21 cellular contexts compared by ENCODE assay signal in the genomic region with DNA sequence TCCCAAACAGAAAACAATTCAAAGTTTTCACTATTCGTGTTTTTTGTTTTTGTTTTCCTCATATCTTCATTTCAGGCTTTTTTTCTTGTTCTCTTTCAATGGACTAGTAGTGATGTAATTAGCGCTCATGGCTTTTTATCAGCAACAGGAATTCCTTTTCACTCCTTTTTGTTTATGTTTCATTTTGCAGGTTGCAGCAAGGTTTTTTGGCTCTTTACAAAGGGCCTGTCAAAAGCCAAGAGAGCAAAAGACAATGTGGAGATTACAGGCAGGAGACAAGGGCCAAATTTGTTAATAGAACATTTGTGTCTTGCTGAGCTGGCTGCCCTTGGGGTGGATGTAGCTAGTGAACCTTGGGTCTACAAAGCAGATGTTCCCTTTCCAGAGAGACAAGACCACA.
"Had no signal": no experiment of that assay in that cellular context is flagged by ENCODE, and none has a peak within 500 bp of the region (broad histone marks: within the 10 kb centered on the region; RNA-seq: fewer than 3 reads in every experiment).

No MANE protein-coding gene starts in this region.

- H3K4me1 Mint-ChIP-seq: naive thymus-derived CD4-positive, alpha-beta T cell; stimulated activated naive B cell treated with anti-CD40 and anti-IgM and Interleukin-4, amounts not matched to agents 10 μg/mL and 1 μg/mL and 100 μg/mL, for 72 hours had no signal

- H3K27ac Mint-ChIP-seq: naive thymus-derived CD4-positive, alpha-beta T cell; stimulated activated naive B cell treated with anti-CD40 and anti-IgM and Interleukin-4, amounts not matched to agents 10 μg/mL and 1 μg/mL and 100 μg/mL, for 72 hours had no signal

- H3K4me2 ChIP-seq: hepatocyte had no signal

- H3K9me3 ChIP-seq: esophagus squamous epithelium, right atrium auricular region, sigmoid colon, stomach, thoracic aorta, transverse colon had no signal

- H3K36me3 ChIP-seq: esophagus squamous epithelium, right atrium auricular region, sigmoid colon, stomach, thoracic aorta, transverse colon had no signal

- H3K27ac ChIP-seq: coronary artery, hepatocyte, right atrium auricular region, sigmoid colon, skin epidermis, stomach, thoracic aorta, transverse colon had no signal

- ATAC-seq: left colon; left ventricle myocardium superior; naive thymus-derived CD4-positive, alpha-beta T cell; stimulated activated naive B cell treated with anti-CD40 and anti-IgM and Interleukin-4, amounts not matched to agents 10 μg/mL and 1 μg/mL and 100 μg/mL, for 72 hours had no signal

- H3K4me1 ChIP-seq: right atrium auricular region, sigmoid colon, stomach, transverse colon had no signal

- H3K4me3 Mint-ChIP-seq: naive thymus-derived CD4-positive, alpha-beta T cell; stimulated activated naive B cell treated with anti-CD40 and anti-IgM and Interleukin-4, amounts not matched to agents 10 μg/mL and 1 μg/mL and 100 μg/mL, for 72 hours had no signal

- H3K4me3 ChIP-seq: coronary artery, esophagus squamous epithelium, hepatocyte, lung, right atrium auricular region, sigmoid colon, skin epidermis, stomach, thoracic aorta, transverse colon had no signal

- DNase-seq: effector memory CD4-positive, alpha-beta T cell; esophagus squamous epithelium; foreskin melanocyte; head of caudate nucleus; left colon; left ventricle myocardium superior; naive thymus-derived CD4-positive, alpha-beta T cell; posterior cingulate gyrus; sigmoid colon; stimulated activated CD4-positive, alpha-beta T cell treated with anti-CD3 and anti-CD28 coated beads, Interleukin-2, amount 100 ng/mL, for 24 hours; stimulated activated CD4-positive, alpha-beta T cell treated with anti-CD3 and anti-CD28 coated beads, Interleukin-4, amount 100 ng/mL, for 4 hours; stimulated activated naive B cell treated with anti-CD40 and anti-IgM and Interleukin-4, amounts not matched to agents 10 μg/mL and 1 μg/mL and 100 μg/mL, for 72 hours; stomach; substantia nigra; transverse colon had no signal

- H3K79me2 ChIP-seq: hepatocyte had no signal

- H3K36me3 Mint-ChIP-seq: naive thymus-derived CD4-positive, alpha-beta T cell; stimulated activated naive B cell treated with anti-CD40 and anti-IgM and Interleukin-4, amounts not matched to agents 10 μg/mL and 1 μg/mL and 100 μg/mL, for 72 hours had no signal

- H2AFZ ChIP-seq: hepatocyte had no signal

- H3K9me3 Mint-ChIP-seq: stimulated activated naive B cell treated with anti-CD40 and anti-IgM and Interleukin-4, amounts not matched to agents 10 μg/mL and 1 μg/mL and 100 μg/mL, for 72 hours had no signal

- H3K27me3 ChIP-seq: esophagus squamous epithelium, hepatocyte, right atrium auricular region, sigmoid colon, stomach, transverse colon had no signal

- H3K27me3 Mint-ChIP-seq: naive thymus-derived CD4-positive, alpha-beta T cell; stimulated activated naive B cell treated with anti-CD40 and anti-IgM and Interleukin-4, amounts not matched to agents 10 μg/mL and 1 μg/mL and 100 μg/mL, for 72 hours had no signal
